In the genomic region with DNA sequence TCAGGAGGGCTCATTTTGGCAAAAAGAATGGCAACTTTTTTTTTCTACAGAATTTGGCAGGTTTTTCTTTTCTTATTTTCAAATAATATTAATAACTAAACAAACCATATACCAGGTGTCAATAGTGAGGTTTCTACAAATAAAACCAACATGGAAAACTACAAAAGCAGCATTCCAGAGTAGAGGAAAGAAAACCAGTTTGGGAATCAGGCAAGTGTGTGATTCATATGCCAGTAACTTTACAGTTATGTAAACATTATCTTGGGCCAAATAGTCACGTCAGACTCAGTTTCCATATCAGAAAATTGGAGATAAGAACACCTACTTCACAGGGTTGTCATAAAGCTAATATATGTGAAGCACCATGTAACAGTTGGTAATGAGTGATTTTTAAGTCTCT, we compare ENCODE assay signal across 16 cellular contexts. TPM values are rescaled to one million over a fixed set of nuclear protein-coding genes. Genes with fewer than 3 reads are reported as not detected.
DNase-seq lines count a peak whose midpoint lies in the region; ATAC-seq, FAIRE-seq and TF ChIP-seq lines count a peak whose summit lies in the region.
"Had no signal": no experiment of that assay in that cellular context is flagged by ENCODE, and none has a peak within 500 bp of the region (broad histone marks: within the 10 kb centered on the region; RNA-seq: fewer than 3 reads in every experiment).

No MANE protein-coding gene starts in this region.

- H3K27me3 ChIP-seq in IMR-90 (ENCODE audit: control insufficient read depth, insufficient read depth, low read length) (no peaks in the 10 kb centered on the region), breast epithelium (no peaks in the 10 kb centered on the region), H9 (ENCODE audit: insufficient read depth, low read length) (no peaks in the 10 kb centered on the region; the same call in 1 of the 2 replicates)
- H3K27me3 ChIP-seq: ovary, thyroid gland had no signal

- H3K4me1 ChIP-seq in IMR-90 (ENCODE audit: control insufficient read depth, insufficient read depth, low read length) (peaks cover 22% of the 10 kb centered on the region), breast epithelium (peaks cover 0 to 18% of the 10 kb centered on the region in 2 donors), kidney (ENCODE audit: control insufficient read depth in 1 of 2, insufficient read depth in 1 of 2, low read depth in 1 of 2, low read length in 2 of 2) (peaks cover 16% of the 10 kb centered on the region in 2 donors), H9 (ENCODE audit: insufficient read depth, low read length) (peaks cover 11% of the 10 kb centered on the region; the same call in 1 of the 2 replicates)

- H2AFZ ChIP-seq in IMR-90 (replicated peaks; ENCODE audit: low read length, poor library complexity) (no peak overlapping the region), H9 (ENCODE audit: low read length) (no peak overlapping the region)

- H3K14ac ChIP-seq in IMR-90 (replicated peaks; ENCODE audit: low read depth, low read length), result no peak overlapping the region
- H3K14ac ChIP-seq in H9 (ENCODE audit: insufficient read depth, low read length), result no peak overlapping the region

- H3K4ac ChIP-seq in IMR-90 (ENCODE audit: low read depth, low read length) (peak overlapping the region; percentile 44; the same call in 1 of the 2 replicates), H9 (ENCODE audit: low read depth, low read length) (no peak overlapping the region)

- H3K27ac ChIP-seq in IMR-90 (ENCODE audit: insufficient read depth, low read length) (no peak overlapping the region), breast epithelium (peak overlapping the region; percentile 34 to 48), kidney (ENCODE audit: low read depth in 2 of 2, low read length in 2 of 2) (peak overlapping the region; percentile 1 to 45), H9 (ENCODE audit: insufficient read length, low read depth, low read length) (no peak overlapping the region)
- H3K27ac ChIP-seq: KMS-11, ovary had no signal

- no peak overlapping the region for H3K9ac ChIP-seq in IMR-90 (ENCODE audit: low read depth, low read length)
- no peak overlapping the region for H3K9ac ChIP-seq in kidney (ENCODE audit: low read length in 2 of 2)
- no peak overlapping the region for H3K9ac ChIP-seq in H9 (ENCODE audit: extremely low read depth, insufficient read length, low read length)
- H3K9ac ChIP-seq: KMS-11 had no signal

- POLR2A ChIA-PET in IMR-90 (lab: Charles Lee; ENCODE audit: unreplicated experiment), result no interaction called here

- H3K27ac Mint-ChIP-seq in H9, result peak overlapping the region in 1 of 3 experiments; percentile 70; a peak in 2 of 7 replicates
- H3K27ac Mint-ChIP-seq: activated T-helper 17 cell treated with anti-CD3 and anti-CD28 coated beads, Interleukin-2, amount 50 U/mL, for 72 hours had no signal

- no peaks in the 10 kb centered on the region for H3K27me3 Mint-ChIP-seq in H9 (ENCODE audit: low read depth)
- H3K27me3 Mint-ChIP-seq: activated T-helper 17 cell treated with anti-CD3 and anti-CD28 coated beads, Interleukin-2, amount 50 U/mL, for 72 hours had no signal

- CTCF ChIA-PET in IMR-90 (lab: Yijun Ruan, JAX), result no interaction called here

- peaks cover 64% of the 10 kb centered on the region for H3K79me2 ChIP-seq in H9 (ENCODE audit: insufficient read depth, low read length)

- no peaks in the 10 kb centered on the region for H3K9me3 Mint-ChIP-seq in H9
- H3K9me3 Mint-ChIP-seq: activated T-helper 17 cell treated with anti-CD3 and anti-CD28 coated beads, Interleukin-2, amount 50 U/mL, for 72 hours had no signal

- BruUV-seq in IMR-90 (replicated peaks; lab: Mats Ljungman, UMichigan), result no TSS peak

- intact Hi-C loops in IMR-90 (cut with micrococcal nuclease) (loop anchor here (5.0 kb wide), 1 partner anchor 43 kb away; no protein-coding TSS in a partner anchor), breast epithelium (cut with DNase I; ENCODE audit: low total_unique reads) (no loop called here), kidney (cut with DNase I) (no loop called here)

- H3K36me3 Mint-ChIP-seq in H9 (ENCODE audit: insufficient read depth in 1 of 3, low read depth in 3 of 3), result peaks cover 0 to 2% (median 0%) of the 10 kb centered on the region in 3 experiments; a peak in 2 of 7 replicates

- H4K91ac ChIP-seq in IMR-90 (ENCODE audit: insufficient read depth, low read depth, low read length) (no peak overlapping the region), H9 (ENCODE audit: insufficient read length, low read depth, low read length) (no peak overlapping the region)

- TF ChIP-seq RAD21 in IMR-90 (IDR thresholded peaks at IDR 0.05; ENCODE audit: low read length), result no peak

- TF ChIP-seq POLR2A in IMR-90 (IDR thresholded peaks at IDR 0.05; ENCODE audit: low read depth, low read length) (no peak), breast epithelium (IDR thresholded peaks at IDR 0.05) (no peak)

- H2BK15ac ChIP-seq in IMR-90 (ENCODE audit: low read depth, low read length) (no peak overlapping the region), H9 (ENCODE audit: low read depth, low read length) (no peak overlapping the region)

- peaks cover 56 to 64% of the 10 kb centered on the region in 2 experiments for H3K4me1 Mint-ChIP-seq in H9

- H3K56ac ChIP-seq in IMR-90 (ENCODE audit: extremely low read depth, insufficient read depth, low read length) (no peak overlapping the region), H9 (ENCODE audit: insufficient read length, low read depth, low read length) (no peak overlapping the region)

- peak; percentile 13 for DNase-seq in ACHN
- peak; percentile 73 for DNase-seq in IMR-90
- no peak for DNase-seq in breast epithelium (ENCODE audit: low spot score in 2 of 2)
- no peak for DNase-seq in kidney
- DNase-seq in mucosa of gallbladder (ENCODE audit: low spot score), result no peak
- DNase-seq in H9, result no peak
- no peak for DNase-seq in KBM-7
- DNase-seq in stimulated activated naive CD4-positive, alpha-beta T cell treated with Interleukin-2 at 50 U/mL for 16 hours (lab: John Stamatoyannopoulos, UW), result no peak
- DNase-seq: activated CD4-positive, alpha-beta T cell treated with anti-CD3 and anti-CD28 coated beads, Interleukin-2, amount 50 U/mL, for 48 hours; NCI-H1436; NCI-H510A; ovary; thyroid gland had no signal

- H3K9me3 ChIP-seq in IMR-90 (ENCODE audit: control insufficient read depth, insufficient read depth, low read length), result no peaks in the 10 kb centered on the region
- no peaks in the 10 kb centered on the region for H3K9me3 ChIP-seq in breast epithelium
- no peaks in the 10 kb centered on the region for H3K9me3 ChIP-seq in kidney (ENCODE audit: control insufficient read depth in 1 of 2, low read length in 2 of 2)
- H3K9me3 ChIP-seq in H9 (ENCODE audit: control insufficient read depth, low read depth, low read length), result no peaks in the 10 kb centered on the region
- H3K9me3 ChIP-seq: ovary, thyroid gland had no signal

- H2BK12ac ChIP-seq in H9 (ENCODE audit: insufficient read length, low read depth, low read length), result no peak overlapping the region

- no peak overlapping the region for H3K4me3 ChIP-seq in IMR-90 (ENCODE audit: insufficient read depth, low read depth, low read length)
- no peak overlapping the region for H3K4me3 ChIP-seq in breast epithelium
- no peak overlapping the region for H3K4me3 ChIP-seq in kidney (ENCODE audit: low read length in 2 of 2)
- H3K4me3 ChIP-seq: ovary, thyroid gland had no signal

- WGBS in IMR-90 (ENCODE audit: extremely low coverage in 2 of 2, insufficient read length in 1 of 2), 2 experiments, result no CpG with 5 or more reads among the region's 1 CpG
- no CpG with 5 or more reads among the region's 1 CpG for WGBS in H9 (ENCODE audit: extremely low coverage, insufficient read length, low lambda C conversion rate)

- H2BK120ac ChIP-seq in IMR-90 (ENCODE audit: low read depth, low read length) (no peak overlapping the region), H9 (ENCODE audit: low read depth, low read length, poor library complexity, severe bottlenecking) (no peak overlapping the region)

- H3T11ph ChIP-seq in H9 (ENCODE audit: low read length), result no peak overlapping the region

- in situ Hi-C loops in ACHN (cut with HindIII; ENCODE audit: low pct_ligation_motif_present, low pct_unique_long_range_greater_than_20kb, low sequenced_read_pairs) (no loop called here), IMR-90 (cut with MboI; ENCODE audit: low sequenced_read_pairs) (no loop called here), KBM-7 (cut with MboI; ENCODE audit: low pct_unique_long_range_greater_than_20kb, low sequenced_read_pairs) (no loop called here)

- H3K23ac ChIP-seq in IMR-90 (ENCODE audit: low read depth, low read length) (no peak overlapping the region), H9 (ENCODE audit: insufficient read length, low read depth, low read length) (no peak overlapping the region)

- H3K23me2 ChIP-seq in H9 (ENCODE audit: insufficient read length, low read depth, low read length, poor library complexity, severe bottlenecking), result no peaks in the 10 kb centered on the region

- peak; percentile 31 for ATAC-seq in IMR-90 (ENCODE audit: low read depth)
- ATAC-seq: activated T-helper 17 cell treated with anti-CD3 and anti-CD28 coated beads, Interleukin-2, amount 50 U/mL, for 72 hours had no signal

- H3K4me2 ChIP-seq in IMR-90 (ENCODE audit: low read depth, low read length) (peak overlapping the region; percentile 86; the same call in 1 of the 2 replicates), H9 (ENCODE audit: insufficient read depth, insufficient read length, low read length) (no peak overlapping the region)
- H3K4me2 ChIP-seq: KMS-11 had no signal

- no peak overlapping the region for H3K4me3 Mint-ChIP-seq in H9
- H3K4me3 Mint-ChIP-seq: activated T-helper 17 cell treated with anti-CD3 and anti-CD28 coated beads, Interleukin-2, amount 50 U/mL, for 72 hours had no signal

- H4K8ac ChIP-seq in IMR-90 (ENCODE audit: low read depth in 2 of 2, low read length in 2 of 2) (0 out of 4 replicates have a peak overlapping the region, but pooled peaks of 1 of the 2 experiments have one; percentile 23), H9 (replicated peaks; ENCODE audit: insufficient read length, low read depth, low read length) (no peak overlapping the region)

- FAIRE-seq in kidney (lab: Jason Lieb, UNC), result no peak
- FAIRE-seq: D721Med had no signal

- H2BK20ac ChIP-seq in IMR-90 (ENCODE audit: low read depth, low read length) (peak overlapping the region; percentile 30; the same call in 1 of the 2 replicates), H9 (ENCODE audit: low read depth, low read length, poor library complexity, severe bottlenecking) (no peak overlapping the region)

- no peak overlapping the region; the same call in 1 of the 2 replicates for H3K18ac ChIP-seq in IMR-90 (ENCODE audit: low read depth, low read length)
- H3K18ac ChIP-seq in H9 (ENCODE audit: insufficient read length, low read depth, low read length), result no peak overlapping the region

- H4K20me1 ChIP-seq in IMR-90 (ENCODE audit: insufficient read depth, low read length) (peaks cover 32% of the 10 kb centered on the region), H9 (ENCODE audit: control insufficient read depth, insufficient read depth, insufficient read length) (no peaks in the 10 kb centered on the region)

- H2AK9ac ChIP-seq in IMR-90 (replicated peaks; ENCODE audit: low read depth, low read length, poor library complexity), result no peak overlapping the region

- H4K5ac ChIP-seq in IMR-90 (ENCODE audit: low read depth, low read length) (no peak overlapping the region; the same call in 1 of the 2 replicates), H9 (ENCODE audit: insufficient read length, low read depth, low read length) (no peak overlapping the region)

- no peak overlapping the region for H2AK5ac ChIP-seq in IMR-90 (ENCODE audit: low read depth, low read length)
- H2AK5ac ChIP-seq in H9 (ENCODE audit: insufficient read length, low read length), result no peak overlapping the region

- H3K9me1 ChIP-seq in IMR-90 (ENCODE audit: insufficient read depth, low read length), result peaks cover 12% of the 10 kb centered on the region

- H3K79me1 ChIP-seq in IMR-90 (ENCODE audit: low read depth in 1 of 2, low read length in 2 of 2), result peaks cover 35 to 64% of the 10 kb centered on the region in 2 experiments
- H3K79me1 ChIP-seq in H9 (ENCODE audit: insufficient read depth, low read depth, low read length, poor library complexity, severe bottlenecking), result peaks cover 10% of the 10 kb centered on the region

- TF ChIP-seq CTCF in IMR-90 (conservative IDR thresholded peaks at IDR 0.05; ENCODE audit: low read depth, low read length), result no peak
- no peak for TF ChIP-seq CTCF in breast epithelium (IDR thresholded peaks at IDR 0.05)
- TF ChIP-seq CTCF in kidney (IDR thresholded peaks at IDR 0.05; ENCODE audit: borderline replicate concordance, extremely low read depth, insufficient read depth), result no peak
- TF ChIP-seq CTCF in H9 (conservative IDR thresholded peaks at IDR 0.05), result no peak

- dilution Hi-C loops in IMR-90 (cut with HindIII; ENCODE audit: low sequenced_read_pairs, unreplicated experiment), result no loop called here

- peak overlapping the region; percentile 86 for H2BK5ac ChIP-seq in IMR-90 (ENCODE audit: low read depth, low read length, poor library complexity, severe bottlenecking)
- no peak overlapping the region for H2BK5ac ChIP-seq in H9 (ENCODE audit: insufficient read length, low read length)

- H3K36me3 ChIP-seq in IMR-90 (ENCODE audit: control insufficient read depth, insufficient read depth, low read length), result no peaks in the 10 kb centered on the region
- H3K36me3 ChIP-seq in breast epithelium, result no peaks in the 10 kb centered on the region
- no peaks in the 10 kb centered on the region for H3K36me3 ChIP-seq in kidney (ENCODE audit: control insufficient read depth in 1 of 2, insufficient read depth in 2 of 2, low read length in 2 of 2)
- H3K36me3 ChIP-seq: ovary, thyroid gland had no signal

RNA-seq across cellular contexts. Expression of a gene that starts 51.7 kb away (rescaled TPM):
- 97.1 and 100 TPM in 2 replicates for total RNA-seq in IMR-90 (2012; rRNA removed)
- polyA plus RNA-seq in IMR-90 (2012; rRNA removed), result 29.1 and 34.3 TPM in 2 replicates
- 14.9 and 17.1 TPM in 2 replicates for polyA plus RNA-seq in IMR-90 (2012; cell fraction: cytosol; rRNA removed)
- 10.5 and 28.9 TPM in 2 replicates for polyA plus RNA-seq in IMR-90 (2012; cell fraction: nucleus; rRNA removed; ENCODE audit: low replicate concordance)
- 10 to 100 TPM; 60.3 to 81.5 (median 64.0) TPM for total RNA-seq in breast epithelium
- total RNA-seq in kidney, result 44.4 TPM
- polyA plus RNA-seq in kidney (ENCODE audit: insufficient read depth, low read depth, low replicate concordance), result 16.0 TPM
- total RNA-seq in mucosa of gallbladder, result 54.1 TPM
- total RNA-seq in H9 (2021), result 84.0 and 85.3 TPM in 2 replicates

Comparison
In these comparisons a context has a peak if more than half of its experiments do, and no peak if none do; other contexts are left out.
1. DNase-seq: peak in ACHN (single experiment) and IMR-90 (single experiment); none in breast epithelium (0 of 2), kidney (single experiment), mucosa of gallbladder (single experiment), H9 (single experiment), KBM-7 (single experiment) and stimulated activated naive CD4-positive, alpha-beta T cell treated with Interleukin-2 at 50 U/mL for 16 hours (single experiment).
2. H3K27ac ChIP-seq: peak in breast epithelium (2 of 2) and kidney (2 of 2); none in IMR-90 (single experiment) and H9 (single experiment).